Comparison of ENCODE assay signal across 15 cellular contexts in the genomic region with DNA sequence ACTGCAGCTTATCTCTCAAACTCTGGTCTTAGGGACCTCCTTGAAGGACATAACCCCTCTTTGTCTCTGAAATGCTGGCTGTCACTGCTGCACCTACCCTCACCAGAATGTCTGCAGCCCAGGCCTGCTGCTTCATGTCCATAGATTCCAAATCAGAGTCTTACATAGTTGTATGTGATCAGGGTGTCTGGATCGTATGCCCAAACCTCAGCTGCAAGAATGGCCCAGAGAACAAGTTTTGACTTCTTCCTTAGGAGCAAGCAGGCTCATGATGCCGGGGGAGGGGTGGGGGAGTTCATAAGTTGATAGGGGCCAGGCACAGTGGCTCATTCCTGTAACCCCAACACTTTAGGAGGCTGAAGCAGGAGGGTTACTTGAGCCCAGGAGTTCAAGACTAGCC. TPM values are rescaled to one million over a fixed set of nuclear protein-coding genes. Genes with fewer than 3 reads are reported as not detected.
DNase-seq lines count a peak whose midpoint lies in the region; ATAC-seq and TF ChIP-seq lines count a peak whose summit lies in the region.
"Had no signal": no experiment of that assay in that cellular context is flagged by ENCODE, and none has a peak within 500 bp of the region (broad histone marks: within the 10 kb centered on the region; RNA-seq: fewer than 3 reads in every experiment).

No MANE protein-coding gene starts in this region.

- WGBS in stomach, 5 donors, result 69 to 95% (median 83%) methylated on average over 2 of the region's 2 CpGs

- no peak overlapping the region for H3K9ac ChIP-seq in muscle layer of colon (ENCODE audit: low read length)
- H3K9ac ChIP-seq: GM23248 had no signal

- no peak overlapping the region for H2AFZ ChIP-seq in osteoblast (ENCODE audit: low read length)
- H2AFZ ChIP-seq: GM23248 had no signal

- no peaks in the 10 kb centered on the region for H4K20me1 ChIP-seq in osteoblast (ENCODE audit: insufficient read depth, low read length)

- H3K36me3 Mint-ChIP-seq in activated CD8-positive, alpha-beta memory T cell treated with anti-CD3 and anti-CD28 coated beads, Interleukin-2, amount 10 ng/mL, durations not matched to agents 7 days and 5 days, result peaks cover 3% of the 10 kb centered on the region
- H3K36me3 Mint-ChIP-seq in CD14-positive monocyte, result peaks cover 0 to 2% of the 10 kb centered on the region in 2 donors

- no peak overlapping the region for H3K27ac Mint-ChIP-seq in activated CD8-positive, alpha-beta memory T cell treated with anti-CD3 and anti-CD28 coated beads, Interleukin-2, amount 10 ng/mL, durations not matched to agents 7 days and 5 days
- H3K27ac Mint-ChIP-seq in CD14-positive monocyte, result peak overlapping the region in 1 of 7 donors; percentile 3
- H3K27ac Mint-ChIP-seq: CD8-positive, alpha-beta memory T cell had no signal

- TF ChIP-seq EP300 in stomach (IDR thresholded peaks at IDR 0.05), result no peak

- CTCF ChIA-PET in activated CD8-positive, alpha-beta memory T cell treated with anti-CD3 and anti-CD28 coated beads, Interleukin-2, amount 10 ng/mL, durations not matched to agents 7 days and 5 days (lab: Charles Lee), result interaction anchor here (0.6 to 3.6 kb wide), 3 partner anchors 8 to 669 kb away, joined by 3 to 14 read pairs (median 3); no protein-coding TSS in a partner anchor

- intact Hi-C loops in stomach (cut with DNase I; ENCODE audit: low total_unique reads) (no loop called here), CD14-positive monocyte (cut with micrococcal nuclease) (no loop called here)

- H3K9me3 ChIP-seq in muscle layer of colon (ENCODE audit: low read length) (no peaks in the 10 kb centered on the region), stomach (no peaks in the 10 kb centered on the region), osteoblast (ENCODE audit: low read depth, low read length) (no peaks in the 10 kb centered on the region)
- H3K9me3 ChIP-seq: Caco-2 had no signal

- peak overlapping the region; percentile 85 for H3K27ac ChIP-seq in muscle layer of colon (ENCODE audit: low read depth, low read length)
- H3K27ac ChIP-seq in stomach, result peak overlapping the region in 3 of 5 donors; percentile 56 to 83 (median 70)
- no peak overlapping the region for H3K27ac ChIP-seq in osteoblast (ENCODE audit: low read depth, low read length)
- H3K27ac ChIP-seq: 22Rv1, GM23248 had no signal

- TF ChIP-seq CTCF in stomach (IDR thresholded peaks at IDR 0.05), result no peak
- TF ChIP-seq CTCF in CD14-positive monocyte (IDR thresholded peaks at IDR 0.05), result no peak
- TF ChIP-seq CTCF in osteoblast (IDR thresholded peaks at IDR 0.05; ENCODE audit: extremely low read depth, low read depth, low read length), result no peak

- TF ChIP-seq POLR2A in stomach (IDR thresholded peaks at IDR 0.05), result no peak

- H3K36me3 ChIP-seq in muscle layer of colon (ENCODE audit: insufficient read depth, low read length), result no peaks in the 10 kb centered on the region
- H3K36me3 ChIP-seq in stomach, result no peaks in the 10 kb centered on the region
- H3K36me3 ChIP-seq in osteoblast (ENCODE audit: insufficient read depth, low read length), result no peaks in the 10 kb centered on the region

- no peak overlapping the region for H3K4me3 ChIP-seq in muscle layer of colon (ENCODE audit: low read depth in 1 of 2, low read length in 2 of 2)
- H3K4me3 ChIP-seq in stomach, result no peak overlapping the region
- H3K4me3 ChIP-seq in osteoblast (ENCODE audit: insufficient read depth, low read length), result no peak overlapping the region
- H3K4me3 ChIP-seq: GM23248 had no signal

- H3K4me3 Mint-ChIP-seq in activated CD8-positive, alpha-beta memory T cell treated with anti-CD3 and anti-CD28 coated beads, Interleukin-2, amount 10 ng/mL, durations not matched to agents 7 days and 5 days, result no peak overlapping the region
- H3K4me3 Mint-ChIP-seq in CD14-positive monocyte, result no peak overlapping the region
- H3K4me3 Mint-ChIP-seq: CD8-positive, alpha-beta memory T cell had no signal

- peaks cover 6% of the 10 kb centered on the region for H3K27me3 Mint-ChIP-seq in activated CD8-positive, alpha-beta memory T cell treated with anti-CD3 and anti-CD28 coated beads, Interleukin-2, amount 10 ng/mL, durations not matched to agents 7 days and 5 days
- H3K27me3 Mint-ChIP-seq in CD14-positive monocyte (ENCODE audit: low read depth in 3 of 3), result peaks cover 0 to 10% (median 2%) of the 10 kb centered on the region in 3 donors

- no peak overlapping the region for H3K4me2 ChIP-seq in osteoblast (ENCODE audit: insufficient read depth, low read length)

- H3K27me3 ChIP-seq in muscle layer of colon (ENCODE audit: control insufficient read depth in 1 of 2, insufficient read depth in 2 of 2, low read length in 2 of 2) (no peaks in the 10 kb centered on the region), stomach (no peaks in the 10 kb centered on the region), osteoblast (ENCODE audit: insufficient read depth, low read length) (no peaks in the 10 kb centered on the region)

- ATAC-seq in activated CD8-positive, alpha-beta memory T cell treated with anti-CD3 and anti-CD28 coated beads, Interleukin-2, amount 10 ng/mL, durations not matched to agents 7 days and 5 days, result no peak
- ATAC-seq in GM19395 (IDR thresholded peaks at IDR 0.05; ENCODE audit: unreplicated experiment), result no peak
- ATAC-seq: HCT116 had no signal

- peak; percentile 52 for DNase-seq in activated CD8-positive, alpha-beta memory T cell treated with anti-CD3 and anti-CD28 coated beads for 24 hours
- DNase-seq in activated CD8-positive, alpha-beta memory T cell treated with anti-CD3 and anti-CD28 coated beads, Interleukin-2, amount 10 ng/mL, durations not matched to agents 7 days and 5 days, result no peak
- DNase-seq in stomach, result no peak
- no peak for DNase-seq in CD14-positive monocyte (ENCODE audit: low spot score)
- no peak for DNase-seq in stimulated activated CD4-positive, alpha-beta T cell treated with anti-CD3 and anti-CD28 coated beads, Interleukin-4, amount 100 ng/mL, for 24 hours
- DNase-seq in osteoblast (ENCODE audit: insufficient read length, low spot score, missing footprints), result no peak
- DNase-seq: Caco-2; CD8-positive, alpha-beta memory T cell; DND-41; GDM1 had no signal

- H3K79me2 ChIP-seq in osteoblast (ENCODE audit: insufficient read depth, low read length), result no peaks in the 10 kb centered on the region

- peaks cover 79% of the 10 kb centered on the region for H3K4me1 ChIP-seq in muscle layer of colon (ENCODE audit: insufficient read depth, low read length)
- H3K4me1 ChIP-seq in stomach, result peaks cover 7 to 52% (median 28%) of the 10 kb centered on the region in 4 donors
- H3K4me1 ChIP-seq in osteoblast (ENCODE audit: insufficient read depth, low read length), result peaks cover 31% of the 10 kb centered on the region

- no peaks in the 10 kb centered on the region for H3K9me3 Mint-ChIP-seq in activated CD8-positive, alpha-beta memory T cell treated with anti-CD3 and anti-CD28 coated beads, Interleukin-2, amount 10 ng/mL, durations not matched to agents 7 days and 5 days (ENCODE audit: low read depth)
- H3K9me3 Mint-ChIP-seq in CD14-positive monocyte, result no peaks in the 10 kb centered on the region
- H3K9me3 Mint-ChIP-seq: CD8-positive, alpha-beta memory T cell had no signal

- peaks cover 33% of the 10 kb centered on the region for H3K4me1 Mint-ChIP-seq in activated CD8-positive, alpha-beta memory T cell treated with anti-CD3 and anti-CD28 coated beads, Interleukin-2, amount 10 ng/mL, durations not matched to agents 7 days and 5 days
- H3K4me1 Mint-ChIP-seq in CD14-positive monocyte, result peaks cover 35% of the 10 kb centered on the region
- H3K4me1 Mint-ChIP-seq: CD8-positive, alpha-beta memory T cell had no signal

RNA-seq across cellular contexts. Expression of a gene that starts 55.8 kb away (rescaled TPM):
- total RNA-seq in activated CD8-positive, alpha-beta memory T cell treated with anti-CD3 and anti-CD28 coated beads, Interleukin-2, amount 10 ng/mL, durations not matched to agents 7 days and 5 days, result 1 to 10 TPM; 1.5 to 1.6 TPM
- 10 to 100 TPM in 2 of 5 donors, 1 to 10 TPM in 3; 1.8 to 21.9 (median 3.8) TPM for total RNA-seq in stomach
- polyA plus RNA-seq in stomach, result 1 to 10 TPM; 1.8 to 3.1 (median 1.9) TPM
- 10 to 100 TPM; 10.7 to 14.3 TPM for polyA plus RNA-seq in CD14-positive monocyte
- 11.9 and 20.0 TPM in 2 replicates for total RNA-seq in osteoblast
